Comparison of ENCODE assay signal across 8 cellular contexts in genomic region chr11:77993902-77994301, GRCh38. TPM values are rescaled to one million over a fixed set of nuclear protein-coding genes. Genes with fewer than 3 reads are reported as not detected.
A peak's percentile ranks its signal among the peaks of the same experiment; 100 is the strongest.
DNase-seq lines count a peak whose midpoint lies in the region; ATAC-seq lines count a peak whose summit lies in the region.

No MANE protein-coding gene starts in this region.

- H3K27ac Mint-ChIP-seq in activated CD8-positive, alpha-beta T cell treated with anti-CD3 and anti-CD28 coated beads, Interleukin-2, amount 10 ng/mL, durations not matched to agents 7 days and 5 days: peak overlapping the region; percentile 89
- H3K27ac Mint-ChIP-seq in stimulated activated naive CD8-positive, alpha-beta T cell treated with anti-CD3 and anti-CD28 coated beads, Interleukin-15, amount 100 ng/mL, for 72 hours: peak overlapping the region in 1 of 2 donors; percentile 75

- H3K4me3 Mint-ChIP-seq in activated CD8-positive, alpha-beta T cell treated with anti-CD3 and anti-CD28 coated beads, Interleukin-2, amount 10 ng/mL, durations not matched to agents 7 days and 5 days: peak overlapping the region; percentile 94
- peak overlapping the region; percentile 91 to 95 for H3K4me3 Mint-ChIP-seq in stimulated activated naive CD8-positive, alpha-beta T cell treated with anti-CD3 and anti-CD28 coated beads, Interleukin-15, amount 100 ng/mL, for 72 hours

- ATAC-seq in activated CD8-positive, alpha-beta T cell treated with anti-CD3 and anti-CD28 coated beads, Interleukin-2, amount 10 ng/mL, durations not matched to agents 7 days and 5 days: no peak
- no peak for ATAC-seq in stimulated activated naive CD8-positive, alpha-beta T cell treated with anti-CD3 and anti-CD28 coated beads, Interleukin-15, amount 100 ng/mL, for 72 hours
- ATAC-seq in GM18861 (IDR thresholded peaks at IDR 0.05; ENCODE audit: unreplicated experiment): no peak

- CTCF ChIA-PET in activated CD8-positive, alpha-beta T cell treated with anti-CD3 and anti-CD28 coated beads, Interleukin-2, amount 10 ng/mL, durations not matched to agents 7 days and 5 days (lab: Charles Lee): interaction anchor here (1.2 to 2.3 kb wide), 5 partner anchors 10 to 571 kb away, joined by 3 to 25 read pairs (median 6); partner anchors contain the start of genes AAMDC, AQP11 and RSF1

- DNase-seq in NCI-H82 (lab: John Stamatoyannopoulos, UW): peak; percentile 12
- DNase-seq in NCI-H82 treated with DMSO at 0.1 percent for 48 hours (lab: John Stamatoyannopoulos, UW; ENCODE audit: unreplicated experiment): no peak
- no peak for DNase-seq in activated CD8-positive, alpha-beta T cell treated with anti-CD3 and anti-CD28 coated beads, Interleukin-2, amount 10 ng/mL, durations not matched to agents 7 days and 5 days
- DNase-seq in stimulated activated naive CD8-positive, alpha-beta T cell treated with anti-CD3 and anti-CD28 coated beads, Interleukin-15, amount 100 ng/mL, for 72 hours: no peak
- no peak for DNase-seq in NCI-H187 treated with DMSO at 0.1 percent for 48 hours (lab: John Stamatoyannopoulos, UW)
- no peak for DNase-seq in germinal center (ENCODE audit: low spot score)

- peaks cover 24% of the 10 kb centered on the region for H3K4me1 Mint-ChIP-seq in activated CD8-positive, alpha-beta T cell treated with anti-CD3 and anti-CD28 coated beads, Interleukin-2, amount 10 ng/mL, durations not matched to agents 7 days and 5 days (ENCODE audit: low read depth)
- peaks cover 29% of the 10 kb centered on the region for H3K4me1 Mint-ChIP-seq in stimulated activated naive CD8-positive, alpha-beta T cell treated with anti-CD3 and anti-CD28 coated beads, Interleukin-15, amount 100 ng/mL, for 72 hours

- peak overlapping the region; percentile 94 for H3K4me3 ChIP-seq in iPS-11a (ENCODE audit: low read depth, low read length)

- no peaks in the 10 kb centered on the region for H3K27me3 Mint-ChIP-seq in activated CD8-positive, alpha-beta T cell treated with anti-CD3 and anti-CD28 coated beads, Interleukin-2, amount 10 ng/mL, durations not matched to agents 7 days and 5 days (ENCODE audit: low read depth)
- no peaks in the 10 kb centered on the region for H3K27me3 Mint-ChIP-seq in stimulated activated naive CD8-positive, alpha-beta T cell treated with anti-CD3 and anti-CD28 coated beads, Interleukin-15, amount 100 ng/mL, for 72 hours

- H3K9me3 Mint-ChIP-seq in activated CD8-positive, alpha-beta T cell treated with anti-CD3 and anti-CD28 coated beads, Interleukin-2, amount 10 ng/mL, durations not matched to agents 7 days and 5 days (ENCODE audit: insufficient read depth): no peaks in the 10 kb centered on the region
- no peaks in the 10 kb centered on the region for H3K9me3 Mint-ChIP-seq in stimulated activated naive CD8-positive, alpha-beta T cell treated with anti-CD3 and anti-CD28 coated beads, Interleukin-15, amount 100 ng/mL, for 72 hours

- H3K36me3 Mint-ChIP-seq in activated CD8-positive, alpha-beta T cell treated with anti-CD3 and anti-CD28 coated beads, Interleukin-2, amount 10 ng/mL, durations not matched to agents 7 days and 5 days (ENCODE audit: low read depth): peaks cover 6% of the 10 kb centered on the region

- POLR2A ChIA-PET in activated CD8-positive, alpha-beta T cell treated with anti-CD3 and anti-CD28 coated beads, Interleukin-2, amount 10 ng/mL, durations not matched to agents 7 days and 5 days (lab: Charles Lee): interaction anchor here (0.8 to 2.5 kb wide), 5 partner anchors 9 to 550 kb away, joined by 3 to 17 read pairs (median 3); partner anchors contain the start of genes GAB2 and RSF1

RNA-seq across cellular contexts. Expression of gene INTS4, which starts 0.6 kb away (rescaled TPM):
- total RNA-seq in activated CD8-positive, alpha-beta T cell treated with anti-CD3 and anti-CD28 coated beads, Interleukin-2, amount 10 ng/mL, durations not matched to agents 7 days and 5 days: 10 to 100 TPM; 45.1 to 51.2 TPM

RNA-seq across cellular contexts. Expression of gene KCTD14, which starts 29.2 kb away (rescaled TPM):
- total RNA-seq in activated CD8-positive, alpha-beta T cell treated with anti-CD3 and anti-CD28 coated beads, Interleukin-2, amount 10 ng/mL, durations not matched to agents 7 days and 5 days: under 1 TPM; 0.21 to 0.47 TPM
